Comparison of ENCODE assay signal across 8 cellular contexts in the genomic region with DNA sequence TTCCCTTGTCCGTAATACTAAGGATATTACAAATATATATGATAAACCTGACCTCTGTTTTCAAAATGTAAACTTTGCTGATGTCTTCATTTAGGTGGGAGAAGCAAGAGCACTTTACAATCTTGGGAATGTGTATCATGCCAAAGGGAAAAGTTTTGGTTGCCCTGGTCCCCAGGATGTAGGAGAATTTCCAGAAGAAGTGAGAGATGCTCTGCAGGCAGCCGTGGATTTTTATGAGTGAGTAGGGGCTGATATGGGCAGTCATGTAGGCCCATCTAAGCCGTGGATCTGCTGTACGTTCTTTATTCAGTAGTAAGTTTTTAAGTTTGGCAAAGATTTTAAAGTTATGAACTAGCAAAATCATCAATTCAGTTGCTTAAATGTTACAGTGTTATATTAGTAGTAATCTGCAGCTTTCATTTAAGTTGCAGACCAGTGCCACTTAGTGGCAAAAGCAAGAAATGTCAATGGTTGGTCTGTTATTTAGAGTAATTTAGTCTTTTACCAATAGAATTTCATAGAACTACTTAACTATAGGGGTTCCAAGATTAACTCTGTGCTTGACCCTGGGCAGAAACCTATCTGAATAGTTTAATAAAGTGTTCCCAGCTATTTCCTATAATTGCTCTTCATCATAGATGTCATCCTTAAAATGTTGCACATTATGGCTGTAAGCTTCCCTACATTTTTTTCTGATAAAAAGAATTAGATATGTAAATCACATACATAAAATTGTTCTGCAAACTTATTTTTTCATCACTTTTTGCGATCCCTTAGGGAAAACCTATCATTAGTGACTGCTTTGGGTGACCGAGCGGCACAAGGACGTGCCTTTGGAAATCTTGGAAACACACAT. TPM values are rescaled to one million over a fixed set of nuclear protein-coding genes. Genes with fewer than 3 reads are reported as not detected.
DNase-seq lines count a peak whose midpoint lies in the region; ATAC-seq lines count a peak whose summit lies in the region.

No MANE protein-coding gene starts in this region.

- DNase-seq in activated T-cell treated with anti-CD3 and anti-CD28 coated beads for 4 hours (peak; percentile 9), NCI-H345 (lab: John Stamatoyannopoulos, UW) (peak; percentile 54), Right ventricle myocardium superior (no peak), pulmonary artery endothelial cell (ENCODE audit: low read depth, low spot score) (peak; percentile 15)
- no peak for DNase-seq in activated T-cell treated with anti-CD3 and anti-CD28 coated beads, Interleukin-2, amount 50 U/mL, for 48 hours
- peak; percentile 16 to 17 for DNase-seq in activated T-cell treated with anti-CD3 and anti-CD28 coated beads, Interleukin-2, amount 50 U/mL, for 72 hours

- no peaks in the 10 kb centered on the region for H3K4me1 Mint-ChIP-seq in activated T-cell treated with anti-CD3 and anti-CD28 coated beads, Interleukin-2, amount 50 U/mL, for 72 hours (ENCODE audit: low read depth)

- intact Hi-C loops in Right ventricle myocardium superior (cut with DNase I): loop anchor here (2.0 kb wide), 1 partner anchor 69 kb away; no protein-coding TSS in a partner anchor

- ATAC-seq in HG02678 (IDR thresholded peaks at IDR 0.05; ENCODE audit: unreplicated experiment) (peak; percentile 59), Right ventricle myocardium superior (ENCODE audit: poor library complexity) (peak; percentile 88), HG02588 (IDR thresholded peaks at IDR 0.05; ENCODE audit: unreplicated experiment) (no peak)
- ATAC-seq in activated T-cell treated with anti-CD3 and anti-CD28 coated beads, Interleukin-2, amount 50 U/mL, for 72 hours (replicated peaks in 1 of 2): peak; percentile 55 to 58

- peaks cover 2% of the 10 kb centered on the region for H3K27me3 Mint-ChIP-seq in activated T-cell treated with anti-CD3 and anti-CD28 coated beads, Interleukin-2, amount 50 U/mL, for 72 hours (ENCODE audit: low read depth)

- no peaks in the 10 kb centered on the region for H3K36me3 Mint-ChIP-seq in activated T-cell treated with anti-CD3 and anti-CD28 coated beads, Interleukin-2, amount 50 U/mL, for 72 hours (ENCODE audit: insufficient read depth in 2 of 2)

- no peak overlapping the region for H3K4me3 Mint-ChIP-seq in activated T-cell treated with anti-CD3 and anti-CD28 coated beads, Interleukin-2, amount 50 U/mL, for 72 hours

- no peaks in the 10 kb centered on the region for H3K9me3 Mint-ChIP-seq in activated T-cell treated with anti-CD3 and anti-CD28 coated beads, Interleukin-2, amount 50 U/mL, for 72 hours

- H3K27ac Mint-ChIP-seq in activated T-cell treated with anti-CD3 and anti-CD28 coated beads, Interleukin-2, amount 50 U/mL, for 72 hours: no peak overlapping the region

RNA-seq across cellular contexts. Expression of gene GPSM2, which starts 21.3 kb away (rescaled TPM):
- total RNA-seq in activated T-cell treated with anti-CD3 and anti-CD28 coated beads, Interleukin-2, amount 50 U/mL, for 72 hours: 10 to 100 TPM; 15.1 to 16.7 TPM
- 7.0 TPM for total RNA-seq in Right ventricle myocardium superior
- 15.2 and 27.4 TPM in 2 replicates for total RNA-seq in pulmonary artery endothelial cell

RNA-seq across cellular contexts. Expression of gene AKNAD1, which starts 41.2 kb away (rescaled TPM):
- not detected for total RNA-seq in activated T-cell treated with anti-CD3 and anti-CD28 coated beads, Interleukin-2, amount 50 U/mL, for 72 hours
- not detected for total RNA-seq in Right ventricle myocardium superior
- total RNA-seq in pulmonary artery endothelial cell: not detected in 2 replicates

Comparison
In these comparisons a context has a peak if more than half of its experiments do, and no peak if none do; other contexts are left out.
1. DNase-seq: peak in activated T-cell treated with anti-CD3 and anti-CD28 coated beads for 4 hours (single experiment), NCI-H345 (single experiment), activated T-cell treated with anti-CD3 and anti-CD28 coated beads, Interleukin-2, amount 50 U/mL, for 72 hours (2 of 2) and pulmonary artery endothelial cell (single experiment); none in activated T-cell treated with anti-CD3 and anti-CD28 coated beads, Interleukin-2, amount 50 U/mL, for 48 hours (0 of 2) and Right ventricle myocardium superior (single experiment).